In the genomic region with DNA sequence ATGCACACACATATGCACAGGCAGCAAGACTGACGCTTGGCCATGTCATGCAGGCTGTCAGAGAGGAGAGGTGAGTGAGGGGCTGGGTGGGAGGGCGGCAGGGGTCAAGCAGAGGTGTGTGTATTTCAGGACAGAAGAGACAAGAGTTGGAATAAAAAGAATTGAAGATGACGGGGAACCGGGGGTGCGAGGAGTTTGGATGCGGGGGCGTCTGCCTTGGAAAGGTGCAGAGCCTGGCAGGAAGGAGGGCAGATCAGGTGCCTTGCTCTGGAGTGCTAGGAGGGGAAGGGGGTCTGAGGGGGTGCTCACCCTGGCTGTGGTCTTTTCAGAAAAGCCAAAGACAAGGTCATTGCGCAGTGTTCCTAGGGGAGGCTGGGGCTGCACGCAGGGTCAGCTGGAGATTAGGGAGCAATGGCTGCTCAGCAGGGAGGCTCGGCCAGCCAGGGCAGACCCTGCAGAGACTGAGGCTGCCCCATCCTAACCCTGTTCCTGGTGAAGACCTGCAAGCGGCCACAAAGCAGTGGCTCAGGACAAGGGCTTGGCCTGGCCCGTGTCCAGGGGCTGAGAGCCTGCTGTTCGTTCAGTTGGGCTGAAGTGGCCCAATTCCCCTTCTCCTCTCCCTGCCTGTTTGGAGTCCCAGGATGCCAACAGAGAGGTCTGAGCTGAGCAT, we compare ENCODE assay signal across 1 cellular context.
TF ChIP-seq lines count a peak whose summit lies in the region.

No MANE protein-coding gene starts in this region.

TF ChIP-seq in H1, 55 proteins besides CTCF, POLR2A, EP300 and RAD21:
- TF ChIP-seq HDAC2 (IDR thresholded peaks at IDR 0.05; ENCODE audit: borderline replicate concordance in 1 of 2, low read depth in 2 of 2, low read length in 2 of 2) = no peak
- no peak for TF ChIP-seq TAF1 (IDR thresholded peaks at IDR 0.05; ENCODE audit: low read depth, low read length)
- TF ChIP-seq POLR2AphosphoS5 (IDR thresholded peaks at IDR 0.05; ENCODE audit: low read depth, low read length) = no peak
- no peak for TF ChIP-seq GTF2F1 (IDR thresholded peaks at IDR 0.05; ENCODE audit: borderline replicate concordance, low read depth, low read length)
